21 cellular contexts compared by ENCODE assay signal in the genomic region with DNA sequence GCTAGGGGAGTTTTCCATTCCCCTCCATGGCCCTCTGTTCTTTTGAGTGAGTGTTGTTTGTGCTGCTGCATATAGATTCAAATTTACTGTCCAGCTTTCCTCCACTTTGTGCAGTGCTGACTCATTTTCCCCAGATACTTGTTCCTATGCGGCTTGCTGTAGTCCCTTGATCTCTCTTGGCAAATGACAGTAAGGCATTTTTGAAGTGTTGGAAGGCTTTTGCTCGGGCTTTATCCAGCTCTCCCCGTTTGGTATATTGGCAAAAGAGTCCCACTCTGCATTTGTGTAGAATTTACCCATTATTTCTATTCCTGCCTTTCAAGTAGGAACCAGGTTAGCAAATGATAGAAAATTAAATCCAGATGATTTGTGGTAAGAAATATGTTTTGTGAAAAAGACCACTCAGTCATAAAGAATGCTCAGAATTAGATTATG. TPM values are rescaled to one million over a fixed set of nuclear protein-coding genes. Genes with fewer than 3 reads are reported as not detected.
DNase-seq lines count a peak whose midpoint lies in the region; ATAC-seq lines count a peak whose summit lies in the region.
"Had no signal": no experiment of that assay in that cellular context is flagged by ENCODE, and none has a peak within 500 bp of the region (broad histone marks: within the 10 kb centered on the region; RNA-seq: fewer than 3 reads in every experiment).

No MANE protein-coding gene starts in this region.

- H3K4me1 Mint-ChIP-seq in activated T-helper 17 cell treated with anti-CD3 and anti-CD28 coated beads, Interleukin-2, amount 50 U/mL, for 72 hours, result peaks cover 5% of the 10 kb centered on the region

- DNase-seq in activated naive CD4-positive, alpha-beta T cell treated with anti-CD3 and anti-CD28 coated beads, Interleukin-2, amount 50 U/mL, for 72 hours (ENCODE audit: low spot score in 2 of 2), result no peak
- DNase-seq in activated naive CD4-positive, alpha-beta T cell treated with anti-CD3 and anti-CD28 coated beads, Interleukin-2, amount 50 U/mL, for 16 hours, result no peak
- DNase-seq in fibroblast of peridontal ligament (ENCODE audit: extremely low read depth), result peak; percentile 71
- no peak for DNase-seq in kidney glomerular epithelial cell (lab: John Stamatoyannopoulos, UW)
- DNase-seq in cerebellar nuclear complex (lab: John Stamatoyannopoulos, UW), result no peak
- DNase-seq: 8988T; activated CD4-positive, alpha-beta memory T cell treated with anti-CD3 and anti-CD28 coated beads, Interleukin-2, amount 10 ng/mL, durations not matched to agents 7 days and 5 days; activated effector memory CD4-positive, alpha-beta T cell treated with anti-CD3 and anti-CD28 coated beads, Interleukin-2, amount 50 U/mL, for 16 hours; amygdala; effector CD8-positive, alpha-beta T cell; erythroblast; NCI-H1694; NCI-H2171; NCI-H526; tibial artery had no signal

- H3K9me3 Mint-ChIP-seq in activated naive CD4-positive, alpha-beta T cell treated with anti-CD3 and anti-CD28 coated beads, Interleukin-2, amount 50 U/mL, for 72 hours, result no peaks in the 10 kb centered on the region
- no peaks in the 10 kb centered on the region for H3K9me3 Mint-ChIP-seq in activated T-helper 17 cell treated with anti-CD3 and anti-CD28 coated beads, Interleukin-2, amount 50 U/mL, for 72 hours
- H3K9me3 Mint-ChIP-seq: activated CD4-positive, alpha-beta memory T cell treated with anti-CD3 and anti-CD28 coated beads, Interleukin-2, amount 10 ng/mL, durations not matched to agents 7 days and 5 days; central memory CD8-positive, alpha-beta T cell; stimulated activated naive CD8-positive, alpha-beta T cell treated with anti-CD3 and anti-CD28 coated beads, Interleukin-15, Interleukin-2, amounts not matched to agents 100 ng/mL and 50 ng/mL, for 24 hours had no signal

- no peak overlapping the region for H3K4me3 Mint-ChIP-seq in activated T-helper 17 cell treated with anti-CD3 and anti-CD28 coated beads, Interleukin-2, amount 50 U/mL, for 72 hours
- H3K4me3 Mint-ChIP-seq: activated CD4-positive, alpha-beta memory T cell treated with anti-CD3 and anti-CD28 coated beads, Interleukin-2, amount 10 ng/mL, durations not matched to agents 7 days and 5 days; central memory CD8-positive, alpha-beta T cell; stimulated activated naive CD8-positive, alpha-beta T cell treated with anti-CD3 and anti-CD28 coated beads, Interleukin-15, Interleukin-2, amounts not matched to agents 100 ng/mL and 50 ng/mL, for 24 hours had no signal

- H3K27ac Mint-ChIP-seq in activated naive CD4-positive, alpha-beta T cell treated with anti-CD3 and anti-CD28 coated beads, Interleukin-2, amount 50 U/mL, for 72 hours, result no peak overlapping the region
- H3K27ac Mint-ChIP-seq in activated T-helper 17 cell treated with anti-CD3 and anti-CD28 coated beads, Interleukin-2, amount 50 U/mL, for 72 hours, result no peak overlapping the region
- H3K27ac Mint-ChIP-seq: activated CD4-positive, alpha-beta memory T cell treated with anti-CD3 and anti-CD28 coated beads, Interleukin-2, amount 10 ng/mL, durations not matched to agents 7 days and 5 days; stimulated activated naive CD8-positive, alpha-beta T cell treated with anti-CD3 and anti-CD28 coated beads, Interleukin-15, Interleukin-2, amounts not matched to agents 100 ng/mL and 50 ng/mL, for 24 hours had no signal

- H3K36me3 Mint-ChIP-seq in activated naive CD4-positive, alpha-beta T cell treated with anti-CD3 and anti-CD28 coated beads, Interleukin-2, amount 50 U/mL, for 72 hours, result peaks cover 16 to 32% of the 10 kb centered on the region in 2 donors
- peaks cover 25% of the 10 kb centered on the region for H3K36me3 Mint-ChIP-seq in activated T-helper 17 cell treated with anti-CD3 and anti-CD28 coated beads, Interleukin-2, amount 50 U/mL, for 72 hours (ENCODE audit: low read depth)

- ATAC-seq in activated naive CD4-positive, alpha-beta T cell treated with anti-CD3 and anti-CD28 coated beads, Interleukin-2, amount 50 U/mL, for 72 hours, result peak; percentile 28 to 69
- ATAC-seq in activated T-helper 17 cell treated with anti-CD3 and anti-CD28 coated beads, Interleukin-2, amount 50 U/mL, for 72 hours (replicated peaks), result peak; percentile 25
- no peak for ATAC-seq in GM18861 (IDR thresholded peaks at IDR 0.05; ENCODE audit: unreplicated experiment)
- ATAC-seq in GM21526 (IDR thresholded peaks at IDR 0.05; ENCODE audit: low FRiP score, unreplicated experiment), result no peak
- ATAC-seq: activated CD4-positive, CD25-positive, alpha-beta regulatory T cell treated with anti-CD3 and anti-CD28 coated beads, Interleukin-2, amount 50 U/mL, for 24 hours had no signal

- H3K27me3 Mint-ChIP-seq in activated T-helper 17 cell treated with anti-CD3 and anti-CD28 coated beads, Interleukin-2, amount 50 U/mL, for 72 hours, result no peaks in the 10 kb centered on the region
- H3K27me3 Mint-ChIP-seq: activated CD4-positive, alpha-beta memory T cell treated with anti-CD3 and anti-CD28 coated beads, Interleukin-2, amount 10 ng/mL, durations not matched to agents 7 days and 5 days; central memory CD8-positive, alpha-beta T cell; stimulated activated naive CD8-positive, alpha-beta T cell treated with anti-CD3 and anti-CD28 coated beads, Interleukin-15, Interleukin-2, amounts not matched to agents 100 ng/mL and 50 ng/mL, for 24 hours had no signal

RNA-seq across cellular contexts. Expression of a gene that starts 54.7 kb away (rescaled TPM):
- total RNA-seq in activated naive CD4-positive, alpha-beta T cell treated with anti-CD3 and anti-CD28 coated beads, Interleukin-2, amount 50 U/mL, for 72 hours, result 10 to 100 TPM; 12.7 to 27.8 TPM
- total RNA-seq in activated T-helper 17 cell treated with anti-CD3 and anti-CD28 coated beads, Interleukin-2, amount 50 U/mL, for 72 hours, result 10 to 100 TPM; 13.5 to 32.2 TPM

RNA-seq across cellular contexts. Expression of a gene that starts 54.8 kb away (rescaled TPM):
- total RNA-seq in activated naive CD4-positive, alpha-beta T cell treated with anti-CD3 and anti-CD28 coated beads, Interleukin-2, amount 50 U/mL, for 72 hours, result 10 to 100 TPM; 19.1 to 23.4 TPM
- 10 to 100 TPM; 14.9 to 18.4 TPM for total RNA-seq in activated T-helper 17 cell treated with anti-CD3 and anti-CD28 coated beads, Interleukin-2, amount 50 U/mL, for 72 hours

Comparison
In these comparisons a context has a peak if more than half of its experiments do, and no peak if none do; other contexts are left out.
1. ATAC-seq: peak in activated naive CD4-positive, alpha-beta T cell treated with anti-CD3 and anti-CD28 coated beads, Interleukin-2, amount 50 U/mL, for 72 hours (2 of 2) and activated T-helper 17 cell treated with anti-CD3 and anti-CD28 coated beads, Interleukin-2, amount 50 U/mL, for 72 hours (single experiment); none in GM18861 (single experiment) and GM21526 (single experiment).